Comparison of ENCODE assay signal across 8 cellular contexts in genomic region chrX:118495958-118496762, GRCh38. TPM values are rescaled to one million over a fixed set of nuclear protein-coding genes. Genes with fewer than 3 reads are reported as not detected.
DNase-seq lines count a peak whose midpoint lies in the region; ATAC-seq and TF ChIP-seq lines count a peak whose summit lies in the region.

No MANE protein-coding gene starts in this region.

- no peak for DNase-seq in AG10803 (ENCODE audit: low read depth)
- peak; percentile 63 to 91 (median 82) for DNase-seq in Peyer's patch
- DNase-seq in activated T-helper 9 cell treated with anti-CD3 and anti-CD28 coated beads, Interleukin-2, amount 50 U/mL, for 16 hours (ENCODE audit: low read depth): peak; percentile 60
- DNase-seq in heart left ventricle: peak; percentile 21 to 80 (median 59)
- DNase-seq in retinal pigment epithelial cell (ENCODE audit: low read depth): no peak
- DNase-seq in NCI-H2171 (lab: John Stamatoyannopoulos, UW): no peak

- no peaks in the 10 kb centered on the region for H3K27me3 ChIP-seq in Peyer's patch
- peaks cover 0 to 20% (median 0%) of the 10 kb centered on the region in 9 donors for H3K27me3 ChIP-seq in heart left ventricle

- TF ChIP-seq POLR2A in Peyer's patch (IDR thresholded peaks at IDR 0.05) (peak; percentile 23 to 24), heart left ventricle (IDR thresholded peaks at IDR 0.05) (no peak)

- H3K36me3 ChIP-seq in Peyer's patch (no peaks in the 10 kb centered on the region), heart left ventricle (no peaks in the 10 kb centered on the region)

- 0 to 43% (median 10%) methylated on average over 34 to 81 of the region's 81 CpGs for WGBS in heart left ventricle, 4 donors

- H3K4me1 ChIP-seq in Peyer's patch (no peaks in the 10 kb centered on the region), heart left ventricle (peaks cover 0 to 11% (median 0%) of the 10 kb centered on the region in 12 donors)

- no peaks in the 10 kb centered on the region for H3K9me3 ChIP-seq in Peyer's patch
- H3K9me3 ChIP-seq in heart left ventricle: no peaks in the 10 kb centered on the region

- intact Hi-C loops in heart left ventricle (cut with DNase I): loop anchor here in 1 of 10 donors (10.0 kb wide), 1 partner anchor 59 kb away; no protein-coding TSS in a partner anchor

- ATAC-seq in GM19043 (IDR thresholded peaks at IDR 0.05; ENCODE audit: low read depth, unreplicated experiment) (peak; percentile 59), HG03354 (IDR thresholded peaks at IDR 0.05; ENCODE audit: poor library complexity, severe bottlenecking, unreplicated experiment) (peak; percentile 68), heart left ventricle (peak; percentile 17 to 70 (median 48))

- TF ChIP-seq CTCF in AG10803 (conservative IDR thresholded peaks at IDR 0.05; ENCODE audit: low read length): no peak
- no peak for TF ChIP-seq CTCF in Peyer's patch (IDR thresholded peaks at IDR 0.05)
- TF ChIP-seq CTCF in heart left ventricle (IDR thresholded peaks at IDR 0.05): no peak
- TF ChIP-seq CTCF in retinal pigment epithelial cell (conservative IDR thresholded peaks at IDR 0.05; ENCODE audit: low read depth, low read length): no peak

- peak overlapping the region; percentile 75 for H3K4me3 ChIP-seq in AG10803 (ENCODE audit: low read length)
- H3K4me3 ChIP-seq in Peyer's patch: peak overlapping the region; percentile 66 to 73 (median 68)
- peak overlapping the region; percentile 42 to 79 (median 62) for H3K4me3 ChIP-seq in heart left ventricle
- peak overlapping the region; percentile 55 for H3K4me3 ChIP-seq in retinal pigment epithelial cell (ENCODE audit: low read length)

- H3K27ac ChIP-seq in Peyer's patch: peak overlapping the region; percentile 82 to 92 (median 84)
- H3K27ac ChIP-seq in heart left ventricle: peak overlapping the region; percentile 32 to 93 (median 73)

RNA-seq across cellular contexts. Expression of gene DOCK11, which starts 0.5 kb away (rescaled TPM):
- total RNA-seq in Peyer's patch (10 to 100 TPM in 2 of 4 donors, 1 to 10 TPM in 2; 5.6 to 34.7 (median 10.4) TPM), heart left ventricle (10 to 100 TPM in 2 of 9 donors, 1 to 10 TPM in 7; 2.0 to 26.3 (median 3.1) TPM)
- 1 to 10 TPM; 1.8 to 2.1 TPM for polyA plus RNA-seq in heart left ventricle

Comparison
In these comparisons a context has a peak if more than half of its experiments do, and no peak if none do; other contexts are left out.
1. DNase-seq: peak in Peyer's patch (3 of 3), activated T-helper 9 cell treated with anti-CD3 and anti-CD28 coated beads, Interleukin-2, amount 50 U/mL, for 16 hours (single experiment) and heart left ventricle (5 of 5); none in AG10803 (single experiment), retinal pigment epithelial cell (single experiment) and NCI-H2171 (single experiment).
2. POLR2A ChIP-seq: peak in Peyer's patch (2 of 2); none in heart left ventricle (0 of 2).
3. Peak in every context shown above with its lines, with median percentiles within 50 percentile points of each other: H3K4me3 ChIP-seq and ATAC-seq.